29 cellular contexts compared by ENCODE assay signal in the genomic region with DNA sequence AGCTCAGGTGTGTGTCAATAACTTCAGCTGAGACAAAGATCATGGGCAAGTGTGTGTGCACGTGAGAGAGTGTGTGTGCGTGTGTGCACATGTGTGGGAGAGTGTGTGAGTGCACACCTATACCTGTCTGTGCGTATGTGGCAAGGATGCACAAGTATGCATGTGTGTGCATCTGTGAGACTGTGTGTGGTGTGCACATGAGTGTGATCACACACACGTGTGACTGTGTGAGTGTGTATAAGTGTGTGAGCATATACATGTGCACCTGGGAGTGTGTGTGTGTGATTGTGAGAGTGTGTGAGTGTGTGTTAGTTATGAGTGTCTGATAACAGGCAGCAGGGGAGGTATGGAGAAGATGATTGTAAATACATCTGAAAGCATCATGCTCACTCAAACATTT.
"Had no signal": no experiment of that assay in that cellular context is flagged by ENCODE, and none has a peak within 500 bp of the region (broad histone marks: within the 10 kb centered on the region; RNA-seq: fewer than 3 reads in every experiment).

No MANE protein-coding gene starts in this region.

- H3K4me3 Mint-ChIP-seq: immature natural killer cell; mesothelial cell of epicardium; naive B cell; natural killer cell treated with Interleukin-12 subunit alpha and Interleukin-12 subunit beta and Interleukin-15 and Interleukin-18, amount 100 ng/mL, for 72 hours; stimulated activated naive CD8-positive, alpha-beta T cell treated with anti-CD3 and anti-CD28 coated beads, Interleukin-15, Interleukin-2, amounts not matched to agents 100 ng/mL and 50 ng/mL, for 24 hours had no signal

- H3K27ac ChIP-seq: heart left ventricle, left lung, lower lobe of right lung, ovary, right atrium auricular region, skin epidermis, suprapubic skin, thoracic aorta, tibial artery, upper lobe of left lung, vagina had no signal

- H3K9me3 ChIP-seq: left lung, lower lobe of right lung, ovary, right atrium auricular region, suprapubic skin, thoracic aorta, tibial artery, upper lobe of left lung, vagina had no signal

- H3K36me3 Mint-ChIP-seq: immature natural killer cell; mesothelial cell of epicardium; naive B cell; natural killer cell treated with Interleukin-12 subunit alpha and Interleukin-12 subunit beta and Interleukin-15 and Interleukin-18, amount 100 ng/mL, for 72 hours had no signal

- FAIRE-seq: islet of Langerhans had no signal

- H3K27me3 ChIP-seq: heart left ventricle, left lung, ovary, right atrium auricular region, suprapubic skin, tibial artery, upper lobe of left lung, vagina had no signal

- H3K4me1 ChIP-seq: heart left ventricle, left lung, lower lobe of right lung, right atrium auricular region, suprapubic skin, upper lobe of left lung, vagina had no signal

- DNase-seq: heart left ventricle; hypothalamus; immature natural killer cell; left colon; left lung; lower lobe of right lung; mammary epithelial cell; mesenchymal stem cell; naive B cell; nucleus accumbens; ovary; stimulated activated CD4-positive, alpha-beta T cell treated with anti-CD3 and anti-CD28 coated beads, Interleukin-12 subunit alpha, Interleukin-12 subunit beta, amount 100 ng/mL, for 4 hours; stimulated activated CD4-positive, alpha-beta T cell treated with anti-CD3 and anti-CD28 coated beads, Interleukin-15, amount 100 ng/mL, for 24 hours; stimulated activated CD4-positive, alpha-beta T cell treated with anti-CD3 and anti-CD28 coated beads, Interleukin-2, amount 100 ng/mL, for 24 hours; stimulated activated CD4-positive, alpha-beta T cell treated with anti-CD3 and anti-CD28 coated beads, Interleukin-4, amount 100 ng/mL, for 1 hour; stimulated activated naive CD4-positive, alpha-beta T cell; tibial artery; upper lobe of left lung had no signal

- ATAC-seq: heart left ventricle, left colon, left lung, lower lobe of right lung, sciatic nerve had no signal

- H3K4me3 ChIP-seq: heart left ventricle, left lung, lower lobe of right lung, ovary, right atrium auricular region, skin epidermis, suprapubic skin, thoracic aorta, tibial artery, upper lobe of left lung, vagina had no signal

- H3K27me3 Mint-ChIP-seq: progenitor cell of endocrine pancreas had no signal

- H3K27ac Mint-ChIP-seq: immature natural killer cell; mesothelial cell of epicardium; naive B cell; natural killer cell treated with Interleukin-12 subunit alpha and Interleukin-12 subunit beta and Interleukin-15 and Interleukin-18, amount 100 ng/mL, for 72 hours; progenitor cell of endocrine pancreas; stimulated activated naive CD8-positive, alpha-beta T cell treated with anti-CD3 and anti-CD28 coated beads, Interleukin-15, Interleukin-2, amounts not matched to agents 100 ng/mL and 50 ng/mL, for 24 hours had no signal

- H3K4me1 Mint-ChIP-seq: immature natural killer cell, mesothelial cell of epicardium, naive B cell had no signal

- H3K36me3 ChIP-seq: heart left ventricle, left lung, lower lobe of right lung, ovary, right atrium auricular region, suprapubic skin, thoracic aorta, tibial artery, upper lobe of left lung, vagina had no signal
